ENCODE assay signal across 13 cellular contexts in genomic region chr14:37819155-37820015, GRCh38.
DNase-seq lines count a peak whose midpoint lies in the region; ATAC-seq and TF ChIP-seq lines count a peak whose summit lies in the region.
"Had no signal": no experiment of that assay in that cellular context is flagged by ENCODE, and none has a peak within 500 bp of the region (broad histone marks: within the 10 kb centered on the region; RNA-seq: fewer than 3 reads in every experiment).

No MANE protein-coding gene starts in this region.

- intact Hi-C loops in psoas muscle (cut with DNase I), result no loop called here

- 47 to 50% (median 47%) methylated on average over 8 of the region's 8 CpGs for WGBS in psoas muscle, 3 donors

- no peaks in the 10 kb centered on the region for H3K4me1 ChIP-seq in psoas muscle
- H3K4me1 ChIP-seq: vagina had no signal

- POLR2A ChIA-PET in activated CD4-positive, alpha-beta memory T cell treated with anti-CD3 and anti-CD28 coated beads, Interleukin-2, amount 10 ng/mL, durations not matched to agents 7 days and 5 days (lab: Charles Lee), result no interaction called here

- H3K9me3 ChIP-seq in psoas muscle, result no peaks in the 10 kb centered on the region
- H3K9me3 ChIP-seq: vagina had no signal

- H3K27me3 ChIP-seq in psoas muscle (ENCODE audit: insufficient read depth in 3 of 3, low read length in 2 of 3), result no peaks in the 10 kb centered on the region
- H3K27me3 ChIP-seq: vagina had no signal

- no peak for ATAC-seq in effector memory CD8-positive, alpha-beta T cell (replicated peaks)
- ATAC-seq in HG02938 (IDR thresholded peaks at IDR 0.05; ENCODE audit: unreplicated experiment) (no peak), psoas muscle (no peak)

- H3K4me3 ChIP-seq in cardiac fibroblast (replicated peaks in 1 of 2; ENCODE audit: low read depth in 2 of 2, low read length in 2 of 2) (no peak overlapping the region), psoas muscle (no peak overlapping the region)
- H3K4me3 ChIP-seq: vagina had no signal

- H3K27ac ChIP-seq in psoas muscle, result no peak overlapping the region
- H3K27ac ChIP-seq: vagina had no signal

- H3K36me3 Mint-ChIP-seq in effector memory CD8-positive, alpha-beta T cell (ENCODE audit: insufficient read depth), result no peaks in the 10 kb centered on the region
- no peaks in the 10 kb centered on the region for H3K36me3 Mint-ChIP-seq in activated CD4-positive, alpha-beta memory T cell treated with anti-CD3 and anti-CD28 coated beads, Interleukin-2, amount 10 ng/mL, durations not matched to agents 7 days and 5 days (ENCODE audit: low read depth)

- no peak overlapping the region for H3K27ac Mint-ChIP-seq in effector memory CD8-positive, alpha-beta T cell
- no peak overlapping the region for H3K27ac Mint-ChIP-seq in activated CD4-positive, alpha-beta memory T cell treated with anti-CD3 and anti-CD28 coated beads, Interleukin-2, amount 10 ng/mL, durations not matched to agents 7 days and 5 days

- H3K27me3 Mint-ChIP-seq in effector memory CD8-positive, alpha-beta T cell, result no peaks in the 10 kb centered on the region
- no peaks in the 10 kb centered on the region for H3K27me3 Mint-ChIP-seq in activated CD4-positive, alpha-beta memory T cell treated with anti-CD3 and anti-CD28 coated beads, Interleukin-2, amount 10 ng/mL, durations not matched to agents 7 days and 5 days

- CTCF ChIA-PET in activated CD4-positive, alpha-beta memory T cell treated with anti-CD3 and anti-CD28 coated beads, Interleukin-2, amount 10 ng/mL, durations not matched to agents 7 days and 5 days (lab: Charles Lee), result no interaction called here

- DNase-seq in AG08396 (ENCODE audit: low spot score) (peak; percentile 7), HS-5 (ENCODE audit: low read depth) (peak; percentile 49), cardiac fibroblast (ENCODE audit: low read depth in 2 of 2) (peak; percentile 17 to 59), left kidney (ENCODE audit: low read depth, low spot score) (peak; percentile 10), psoas muscle (no peak)
- no peak for DNase-seq in effector memory CD8-positive, alpha-beta T cell
- DNase-seq in activated CD4-positive, alpha-beta memory T cell treated with anti-CD3 and anti-CD28 coated beads, Interleukin-2, amount 10 ng/mL, durations not matched to agents 7 days and 5 days, result no peak
- DNase-seq: activated CD4-positive, alpha-beta T cell treated with anti-CD3 and anti-CD28 coated beads, Interleukin-2, amount 50 U/mL, for 48 hours; activated naive CD4-positive, alpha-beta T cell; KG1; NCI-H2081 treated with DMSO at 0.1 percent for 48 hours had no signal

- peaks cover 0 to 12% of the 10 kb centered on the region in 2 donors for H3K9me3 Mint-ChIP-seq in effector memory CD8-positive, alpha-beta T cell
- H3K9me3 Mint-ChIP-seq in activated CD4-positive, alpha-beta memory T cell treated with anti-CD3 and anti-CD28 coated beads, Interleukin-2, amount 10 ng/mL, durations not matched to agents 7 days and 5 days, result no peaks in the 10 kb centered on the region

- H3K4me1 Mint-ChIP-seq in effector memory CD8-positive, alpha-beta T cell (ENCODE audit: low read depth in 2 of 2), result no peaks in the 10 kb centered on the region
- peaks cover 3% of the 10 kb centered on the region for H3K4me1 Mint-ChIP-seq in activated CD4-positive, alpha-beta memory T cell treated with anti-CD3 and anti-CD28 coated beads, Interleukin-2, amount 10 ng/mL, durations not matched to agents 7 days and 5 days

- no peaks in the 10 kb centered on the region for H3K36me3 ChIP-seq in psoas muscle (ENCODE audit: insufficient read depth in 1 of 2, low read depth in 1 of 2)
- H3K36me3 ChIP-seq: vagina had no signal

- H3K4me3 Mint-ChIP-seq in effector memory CD8-positive, alpha-beta T cell, result no peak overlapping the region
- H3K4me3 Mint-ChIP-seq in activated CD4-positive, alpha-beta memory T cell treated with anti-CD3 and anti-CD28 coated beads, Interleukin-2, amount 10 ng/mL, durations not matched to agents 7 days and 5 days, result no peak overlapping the region

- TF ChIP-seq CTCF in cardiac fibroblast (IDR thresholded peaks at IDR 0.05; ENCODE audit: low read depth, low read length) (no peak), psoas muscle (IDR thresholded peaks at IDR 0.05) (no peak)

Comparison
In these comparisons a context has a peak if more than half of its experiments do, and no peak if none do; other contexts are left out.
1. DNase-seq: peak in AG08396 (single experiment), HS-5 (single experiment), cardiac fibroblast (2 of 2) and left kidney (single experiment); none in effector memory CD8-positive, alpha-beta T cell (0 of 3), psoas muscle (0 of 2) and activated CD4-positive, alpha-beta memory T cell treated with anti-CD3 and anti-CD28 coated beads, Interleukin-2, amount 10 ng/mL, durations not matched to agents 7 days and 5 days (single experiment).